Comparison of ENCODE assay signal across 8 cellular contexts in genomic region chr10:114856544-114857287, GRCh38. TPM values are rescaled to one million over a fixed set of nuclear protein-coding genes. Genes with fewer than 3 reads are reported as not detected.
DNase-seq lines count a peak whose midpoint lies in the region; ATAC-seq, FAIRE-seq and TF ChIP-seq lines count a peak whose summit lies in the region.

No MANE protein-coding gene starts in this region.

- POLR2A ChIA-PET in activated CD4-positive, alpha-beta memory T cell treated with anti-CD3 and anti-CD28 coated beads for 36 hours (lab: Charles Lee) = interaction anchor here (0.6 to 1.4 kb wide), 4 partner anchors 27 to 81 kb away, joined by 3 to 6 read pairs (median 4); partner anchors contain the start of genes FHIP2A and TRUB1

- H3K9me3 Mint-ChIP-seq in activated naive CD4-positive, alpha-beta T cell treated with anti-CD3 and anti-CD28 coated beads, Interleukin-2, amount 50 U/mL, for 72 hours = no peaks in the 10 kb centered on the region
- H3K9me3 Mint-ChIP-seq in activated CD4-positive, alpha-beta memory T cell treated with anti-CD3 and anti-CD28 coated beads for 36 hours = no peaks in the 10 kb centered on the region
- H3K9me3 Mint-ChIP-seq in stimulated activated naive CD8-positive, alpha-beta T cell treated with anti-CD3 and anti-CD28 coated beads, Interleukin-15, Interleukin-2, amounts not matched to agents 100 ng/mL and 50 ng/mL, for 24 hours = no peaks in the 10 kb centered on the region

- H3K4me1 Mint-ChIP-seq in activated CD4-positive, alpha-beta memory T cell treated with anti-CD3 and anti-CD28 coated beads for 36 hours (ENCODE audit: low read depth) = peaks cover 25% of the 10 kb centered on the region
- peaks cover 16% of the 10 kb centered on the region for H3K4me1 Mint-ChIP-seq in stimulated activated naive CD8-positive, alpha-beta T cell treated with anti-CD3 and anti-CD28 coated beads, Interleukin-15, Interleukin-2, amounts not matched to agents 100 ng/mL and 50 ng/mL, for 24 hours (ENCODE audit: low read depth)

- no peak for TF ChIP-seq POLR2A in GM12892 (IDR thresholded peaks at IDR 0.05; ENCODE audit: low read depth, low read length)

- TF ChIP-seq CTCF in fibroblast of villous mesenchyme (IDR thresholded peaks at IDR 0.05; ENCODE audit: insufficient read depth, low read depth, low read length) = no peak

- intact Hi-C loops in activated CD4-positive, alpha-beta memory T cell treated with anti-CD3 and anti-CD28 coated beads for 36 hours (cut with micrococcal nuclease) = loop anchor here (1.0 to 2.0 kb wide), 4 partner anchors 31 to 241 kb away; partner anchors contain the start of gene TRUB1

- DNase-seq in activated naive CD4-positive, alpha-beta T cell treated with anti-CD3 and anti-CD28 coated beads, Interleukin-2, amount 50 U/mL, for 72 hours (ENCODE audit: low spot score in 2 of 2) = no peak
- no peak for DNase-seq in activated naive CD4-positive, alpha-beta T cell treated with Interleukin-2 at 50 U/mL for 16 hours
- no peak for DNase-seq in activated CD4-positive, alpha-beta memory T cell treated with anti-CD3 and anti-CD28 coated beads for 36 hours
- DNase-seq in fibroblast of villous mesenchyme (ENCODE audit: low read depth) (peak; percentile 63), GM19238 (ENCODE audit: insufficient read length, low spot score) (no peak), cerebellar cortex (ENCODE audit: low spot score) (no peak), GM12892 (ENCODE audit: insufficient read length) (no peak)

- peaks cover 4 to 30% of the 10 kb centered on the region in 2 donors for H3K36me3 Mint-ChIP-seq in activated naive CD4-positive, alpha-beta T cell treated with anti-CD3 and anti-CD28 coated beads, Interleukin-2, amount 50 U/mL, for 72 hours
- H3K36me3 Mint-ChIP-seq in activated CD4-positive, alpha-beta memory T cell treated with anti-CD3 and anti-CD28 coated beads for 36 hours = peaks cover 46% of the 10 kb centered on the region
- H3K36me3 Mint-ChIP-seq in stimulated activated naive CD8-positive, alpha-beta T cell treated with anti-CD3 and anti-CD28 coated beads, Interleukin-15, Interleukin-2, amounts not matched to agents 100 ng/mL and 50 ng/mL, for 24 hours (ENCODE audit: low read depth) = peaks cover 69% of the 10 kb centered on the region

- FAIRE-seq in GM12892 (lab: Jason Lieb, UNC) = no peak

- CTCF ChIA-PET in activated CD4-positive, alpha-beta memory T cell treated with anti-CD3 and anti-CD28 coated beads for 36 hours (lab: Charles Lee) = interaction anchor here (2.7 kb wide), 1 partner anchor 35 kb away, joined by 9 read pairs; the partner anchor contains the start of gene FHIP2A

- peak overlapping the region in 1 of 2 donors; percentile 80 for H3K27ac Mint-ChIP-seq in activated naive CD4-positive, alpha-beta T cell treated with anti-CD3 and anti-CD28 coated beads, Interleukin-2, amount 50 U/mL, for 72 hours
- H3K27ac Mint-ChIP-seq in activated CD4-positive, alpha-beta memory T cell treated with anti-CD3 and anti-CD28 coated beads for 36 hours = peak overlapping the region; percentile 44
- peak overlapping the region; percentile 57 for H3K27ac Mint-ChIP-seq in stimulated activated naive CD8-positive, alpha-beta T cell treated with anti-CD3 and anti-CD28 coated beads, Interleukin-15, Interleukin-2, amounts not matched to agents 100 ng/mL and 50 ng/mL, for 24 hours

- peak overlapping the region; percentile 23 for H3K4me3 Mint-ChIP-seq in activated CD4-positive, alpha-beta memory T cell treated with anti-CD3 and anti-CD28 coated beads for 36 hours
- H3K4me3 Mint-ChIP-seq in stimulated activated naive CD8-positive, alpha-beta T cell treated with anti-CD3 and anti-CD28 coated beads, Interleukin-15, Interleukin-2, amounts not matched to agents 100 ng/mL and 50 ng/mL, for 24 hours = no peak overlapping the region

- no peaks in the 10 kb centered on the region for H3K27me3 Mint-ChIP-seq in activated CD4-positive, alpha-beta memory T cell treated with anti-CD3 and anti-CD28 coated beads for 36 hours
- no peaks in the 10 kb centered on the region for H3K27me3 Mint-ChIP-seq in stimulated activated naive CD8-positive, alpha-beta T cell treated with anti-CD3 and anti-CD28 coated beads, Interleukin-15, Interleukin-2, amounts not matched to agents 100 ng/mL and 50 ng/mL, for 24 hours

- peak; percentile 76 to 90 for ATAC-seq in activated naive CD4-positive, alpha-beta T cell treated with anti-CD3 and anti-CD28 coated beads, Interleukin-2, amount 50 U/mL, for 72 hours

- no peak overlapping the region for H3K4me3 ChIP-seq in fibroblast of villous mesenchyme (ENCODE audit: low read depth, low read length)

RNA-seq across cellular contexts. Expression of gene FHIP2A, which starts 35.1 kb away (rescaled TPM):
- total RNA-seq in activated naive CD4-positive, alpha-beta T cell treated with anti-CD3 and anti-CD28 coated beads, Interleukin-2, amount 50 U/mL, for 72 hours = 10 to 100 TPM; 14.3 to 21.6 TPM
- 10 to 100 TPM; 17.2 to 21.4 TPM for total RNA-seq in activated CD4-positive, alpha-beta memory T cell treated with anti-CD3 and anti-CD28 coated beads for 36 hours
- 35.1 and 38.0 TPM in 2 replicates for total RNA-seq in fibroblast of villous mesenchyme
- 15.8 TPM for polyA plus RNA-seq in GM12892 (2012; ENCODE audit: missing spikeins)
